In the genomic region with DNA sequence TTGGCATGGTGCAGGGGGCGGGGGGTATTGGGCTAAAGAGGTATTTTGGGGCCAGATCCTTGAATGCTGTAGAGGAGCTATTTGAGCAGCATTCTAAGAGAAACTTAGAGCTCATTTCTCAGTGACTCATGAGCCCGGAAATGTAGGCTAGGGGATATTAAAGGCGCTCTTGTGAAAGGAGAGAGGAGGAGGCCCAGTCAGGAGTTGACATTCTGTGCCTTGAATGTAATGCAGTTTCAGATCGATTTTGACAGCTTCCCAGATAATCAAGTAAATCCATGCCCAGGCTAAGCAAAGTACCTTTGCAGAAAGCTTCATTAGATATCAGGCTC, we compare ENCODE assay signal across 1 cellular context.
TF ChIP-seq lines count a peak whose summit lies in the region.

No MANE protein-coding gene starts in this region.

TF ChIP-seq in HepG2, 621 proteins besides CTCF, POLR2A, EP300 and RAD21 (continued from another document):
- peak; percentile 28; the same call in 1 of the 2 replicates for TF ChIP-seq MXD4 (CRISPR knock-in tag; IDR thresholded peaks at IDR 0.05)
- TF ChIP-seq NFIB (CRISPR knock-in tag; IDR thresholded peaks at IDR 0.05; ENCODE audit: borderline replicate concordance), result no peak
- TF ChIP-seq, protein P1, sequence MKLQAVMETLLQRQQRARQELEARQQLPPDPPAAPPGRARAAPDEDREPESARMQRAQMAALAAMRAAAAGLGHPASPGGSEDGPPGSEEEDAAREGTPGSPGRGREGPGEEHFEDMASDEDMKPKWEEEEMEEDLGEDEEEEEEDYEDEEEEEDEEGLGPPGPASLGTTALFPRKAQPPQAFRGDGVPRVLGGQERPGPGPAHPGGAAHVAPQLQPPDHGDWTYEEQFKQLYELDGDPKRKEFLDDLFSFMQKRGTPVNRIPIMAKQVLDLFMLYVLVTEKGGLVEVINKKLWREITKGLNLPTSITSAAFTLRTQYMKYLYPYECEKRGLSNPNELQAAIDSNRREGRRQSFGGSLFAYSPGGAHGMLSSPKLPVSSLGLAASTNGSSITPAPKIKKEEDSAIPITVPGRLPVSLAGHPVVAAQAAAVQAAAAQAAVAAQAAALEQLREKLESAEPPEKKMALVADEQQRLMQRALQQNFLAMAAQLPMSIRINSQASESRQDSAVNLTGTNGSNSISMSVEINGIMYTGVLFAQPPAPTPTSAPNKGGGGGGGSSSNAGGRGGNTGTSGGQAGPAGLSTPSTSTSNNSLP (IDR thresholded peaks at IDR 0.05; ENCODE audit: low read depth, low read length), result 0 out of 2 replicates have a peak, but pooled peaks have one; percentile 33
- no peak for TF ChIP-seq FOXP1 (IDR thresholded peaks at IDR 0.05)
- TF ChIP-seq FOXP1 (CRISPR knock-in tag; IDR thresholded peaks at IDR 0.05), result 0 out of 2 replicates have a peak, but pooled peaks have one; percentile 36
- TF ChIP-seq NAIF1 (CRISPR knock-in tag; IDR thresholded peaks at IDR 0.05; ENCODE audit: borderline replicate concordance), result 0 out of 2 replicates have a peak, but pooled peaks have one; percentile 23
- peak; percentile 15; the same call in 1 of the 2 replicates for TF ChIP-seq CEBPB (IDR thresholded peaks at IDR 0.05; ENCODE audit: borderline replicate concordance, low read depth, low read length)
- TF ChIP-seq ONECUT2 (CRISPR knock-in tag; IDR thresholded peaks at IDR 0.05), result peak; percentile 65
- peak; percentile 78 for TF ChIP-seq SAP130 (CRISPR knock-in tag; IDR thresholded peaks at IDR 0.05; ENCODE audit: low read depth)
- no peak for TF ChIP-seq ZNF768 (CRISPR knock-in tag; IDR thresholded peaks at IDR 0.05)
- TF ChIP-seq BRD4 (CRISPR knock-in tag; IDR thresholded peaks at IDR 0.05), result no peak
- 0 out of 2 replicates have a peak, but pooled peaks have one; percentile 1 for TF ChIP-seq ZNF772 (CRISPR knock-in tag; IDR thresholded peaks at IDR 0.05)
- TF ChIP-seq, protein P2, sequence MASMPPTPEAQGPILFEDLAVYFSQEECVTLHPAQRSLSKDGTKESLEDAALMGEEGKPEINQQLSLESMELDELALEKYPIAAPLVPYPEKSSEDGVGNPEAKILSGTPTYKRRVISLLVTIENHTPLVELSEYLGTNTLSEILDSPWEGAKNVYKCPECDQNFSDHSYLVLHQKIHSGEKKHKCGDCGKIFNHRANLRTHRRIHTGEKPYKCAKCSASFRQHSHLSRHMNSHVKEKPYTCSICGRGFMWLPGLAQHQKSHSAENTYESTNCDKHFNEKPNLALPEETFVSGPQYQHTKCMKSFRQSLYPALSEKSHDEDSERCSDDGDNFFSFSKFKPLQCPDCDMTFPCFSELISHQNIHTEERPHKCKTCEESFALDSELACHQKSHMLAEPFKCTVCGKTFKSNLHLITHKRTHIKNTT (CRISPR knock-in tag; IDR thresholded peaks at IDR 0.05), result no peak
- TF ChIP-seq PAX8 (CRISPR knock-in tag; IDR thresholded peaks at IDR 0.05; ENCODE audit: borderline replicate concordance), result no peak
- TF ChIP-seq FOSL2 (CRISPR knock-in tag; IDR thresholded peaks at IDR 0.05), result peak; percentile 70
- TF ChIP-seq BCL6 (CRISPR knock-in tag; IDR thresholded peaks at IDR 0.05), result 0 out of 2 replicates have a peak, but pooled peaks have one; percentile 5
- TF ChIP-seq ZNF335 (CRISPR knock-in tag; IDR thresholded peaks at IDR 0.05), result no peak
- peak; percentile 47 for TF ChIP-seq ARID5B (CRISPR knock-in tag; IDR thresholded peaks at IDR 0.05)
- TF ChIP-seq ETV5 (CRISPR knock-in tag; IDR thresholded peaks at IDR 0.05; ENCODE audit: borderline replicate concordance), result peak; percentile 43; the same call in 1 of the 2 replicates
- no peak for TF ChIP-seq IRF1 (CRISPR knock-in tag; IDR thresholded peaks at IDR 0.05; ENCODE audit: low read depth)
- no peak for TF ChIP-seq NFRKB (IDR thresholded peaks at IDR 0.05)
- TF ChIP-seq HIVEP1 (CRISPR knock-in tag; IDR thresholded peaks at IDR 0.05), result no peak
- no peak for TF ChIP-seq ZNF777 (CRISPR knock-in tag; IDR thresholded peaks at IDR 0.05)
- peak; percentile 50; the same call in 1 of the 2 replicates for TF ChIP-seq GATAD2A (CRISPR knock-in tag; IDR thresholded peaks at IDR 0.05)
- peak; percentile 7; the same call in 1 of the 2 replicates for TF ChIP-seq KAT2B (IDR thresholded peaks at IDR 0.05; ENCODE audit: borderline replicate concordance, low read depth, low read length)
- TF ChIP-seq SMC3 (IDR thresholded peaks at IDR 0.05; ENCODE audit: low read length), result 0 out of 2 replicates have a peak, but pooled peaks have one; percentile 1
- TF ChIP-seq, protein P3, sequence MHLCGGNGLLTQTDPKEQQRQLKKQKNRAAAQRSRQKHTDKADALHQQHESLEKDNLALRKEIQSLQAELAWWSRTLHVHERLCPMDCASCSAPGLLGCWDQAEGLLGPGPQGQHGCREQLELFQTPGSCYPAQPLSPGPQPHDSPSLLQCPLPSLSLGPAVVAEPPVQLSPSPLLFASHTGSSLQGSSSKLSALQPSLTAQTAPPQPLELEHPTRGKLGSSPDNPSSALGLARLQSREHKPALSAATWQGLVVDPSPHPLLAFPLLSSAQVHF (CRISPR knock-in tag; IDR thresholded peaks at IDR 0.05), result no peak
- 0 out of 2 replicates have a peak, but pooled peaks have one; percentile 11 for TF ChIP-seq ATF3 (CRISPR knock-in tag; IDR thresholded peaks at IDR 0.05)
- TF ChIP-seq FOXA1 (IDR thresholded peaks at IDR 0.05), result no peak
- TF ChIP-seq FOXA1 (CRISPR knock-in tag; IDR thresholded peaks at IDR 0.05), result 0 out of 2 replicates have a peak, but pooled peaks have one; percentile 34
- TF ChIP-seq SIN3A (IDR thresholded peaks at IDR 0.05; ENCODE audit: borderline replicate concordance, low read depth, low read length), result peak; percentile 29; the same call in 1 of the 2 replicates
- no peak for TF ChIP-seq PCBP2 (optimal IDR thresholded peaks at IDR 0.05; ENCODE audit: low read depth, low read length, poor library complexity, severe bottlenecking)
- 0 out of 2 replicates have a peak, but pooled peaks have one; percentile 17 for TF ChIP-seq TGIF2 (CRISPR knock-in tag; IDR thresholded peaks at IDR 0.05)
- TF ChIP-seq, protein P4, sequence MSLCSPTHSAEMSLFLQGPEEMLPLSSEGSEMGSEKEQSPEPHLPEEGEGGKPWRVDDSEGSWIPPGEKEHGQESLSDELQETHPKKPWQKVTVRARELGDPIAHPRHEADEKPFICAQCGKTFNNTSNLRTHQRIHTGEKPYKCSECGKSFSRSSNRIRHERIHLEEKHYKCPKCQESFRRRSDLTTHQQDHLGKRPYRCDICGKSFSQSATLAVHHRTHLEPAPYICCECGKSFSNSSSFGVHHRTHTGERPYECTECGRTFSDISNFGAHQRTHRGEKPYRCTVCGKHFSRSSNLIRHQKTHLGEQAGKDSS (CRISPR knock-in tag; IDR thresholded peaks at IDR 0.05; ENCODE audit: borderline replicate concordance, low read depth), result no peak
- TF ChIP-seq IRF2 (CRISPR knock-in tag; IDR thresholded peaks at IDR 0.05), result no peak
- TF ChIP-seq, protein P5, sequence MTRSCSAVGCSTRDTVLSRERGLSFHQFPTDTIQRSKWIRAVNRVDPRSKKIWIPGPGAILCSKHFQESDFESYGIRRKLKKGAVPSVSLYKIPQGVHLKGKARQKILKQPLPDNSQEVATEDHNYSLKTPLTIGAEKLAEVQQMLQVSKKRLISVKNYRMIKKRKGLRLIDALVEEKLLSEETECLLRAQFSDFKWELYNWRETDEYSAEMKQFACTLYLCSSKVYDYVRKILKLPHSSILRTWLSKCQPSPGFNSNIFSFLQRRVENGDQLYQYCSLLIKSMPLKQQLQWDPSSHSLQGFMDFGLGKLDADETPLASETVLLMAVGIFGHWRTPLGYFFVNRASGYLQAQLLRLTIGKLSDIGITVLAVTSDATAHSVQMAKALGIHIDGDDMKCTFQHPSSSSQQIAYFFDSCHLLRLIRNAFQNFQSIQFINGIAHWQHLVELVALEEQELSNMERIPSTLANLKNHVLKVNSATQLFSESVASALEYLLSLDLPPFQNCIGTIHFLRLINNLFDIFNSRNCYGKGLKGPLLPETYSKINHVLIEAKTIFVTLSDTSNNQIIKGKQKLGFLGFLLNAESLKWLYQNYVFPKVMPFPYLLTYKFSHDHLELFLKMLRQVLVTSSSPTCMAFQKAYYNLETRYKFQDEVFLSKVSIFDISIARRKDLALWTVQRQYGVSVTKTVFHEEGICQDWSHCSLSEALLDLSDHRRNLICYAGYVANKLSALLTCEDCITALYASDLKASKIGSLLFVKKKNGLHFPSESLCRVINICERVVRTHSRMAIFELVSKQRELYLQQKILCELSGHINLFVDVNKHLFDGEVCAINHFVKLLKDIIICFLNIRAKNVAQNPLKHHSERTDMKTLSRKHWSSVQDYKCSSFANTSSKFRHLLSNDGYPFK (CRISPR knock-in tag; IDR thresholded peaks at IDR 0.05; ENCODE audit: borderline replicate concordance), result no peak
- TF ChIP-seq ZSCAN25 (CRISPR knock-in tag; IDR thresholded peaks at IDR 0.05), result no peak
- 0 out of 2 replicates have a peak, but pooled peaks have one; percentile 1 for TF ChIP-seq HDAC1 (CRISPR knock-in tag; IDR thresholded peaks at IDR 0.05)
- TF ChIP-seq HOMEZ (CRISPR knock-in tag; IDR thresholded peaks at IDR 0.05; ENCODE audit: low read depth), result peak; percentile 35; the same call in 1 of the 2 replicates
- no peak for TF ChIP-seq KLF6 (CRISPR knock-in tag; IDR thresholded peaks at IDR 0.05)
- TF ChIP-seq ZNF572 (CRISPR knock-in tag; IDR thresholded peaks at IDR 0.05), result no peak
- TF ChIP-seq, protein P6, sequence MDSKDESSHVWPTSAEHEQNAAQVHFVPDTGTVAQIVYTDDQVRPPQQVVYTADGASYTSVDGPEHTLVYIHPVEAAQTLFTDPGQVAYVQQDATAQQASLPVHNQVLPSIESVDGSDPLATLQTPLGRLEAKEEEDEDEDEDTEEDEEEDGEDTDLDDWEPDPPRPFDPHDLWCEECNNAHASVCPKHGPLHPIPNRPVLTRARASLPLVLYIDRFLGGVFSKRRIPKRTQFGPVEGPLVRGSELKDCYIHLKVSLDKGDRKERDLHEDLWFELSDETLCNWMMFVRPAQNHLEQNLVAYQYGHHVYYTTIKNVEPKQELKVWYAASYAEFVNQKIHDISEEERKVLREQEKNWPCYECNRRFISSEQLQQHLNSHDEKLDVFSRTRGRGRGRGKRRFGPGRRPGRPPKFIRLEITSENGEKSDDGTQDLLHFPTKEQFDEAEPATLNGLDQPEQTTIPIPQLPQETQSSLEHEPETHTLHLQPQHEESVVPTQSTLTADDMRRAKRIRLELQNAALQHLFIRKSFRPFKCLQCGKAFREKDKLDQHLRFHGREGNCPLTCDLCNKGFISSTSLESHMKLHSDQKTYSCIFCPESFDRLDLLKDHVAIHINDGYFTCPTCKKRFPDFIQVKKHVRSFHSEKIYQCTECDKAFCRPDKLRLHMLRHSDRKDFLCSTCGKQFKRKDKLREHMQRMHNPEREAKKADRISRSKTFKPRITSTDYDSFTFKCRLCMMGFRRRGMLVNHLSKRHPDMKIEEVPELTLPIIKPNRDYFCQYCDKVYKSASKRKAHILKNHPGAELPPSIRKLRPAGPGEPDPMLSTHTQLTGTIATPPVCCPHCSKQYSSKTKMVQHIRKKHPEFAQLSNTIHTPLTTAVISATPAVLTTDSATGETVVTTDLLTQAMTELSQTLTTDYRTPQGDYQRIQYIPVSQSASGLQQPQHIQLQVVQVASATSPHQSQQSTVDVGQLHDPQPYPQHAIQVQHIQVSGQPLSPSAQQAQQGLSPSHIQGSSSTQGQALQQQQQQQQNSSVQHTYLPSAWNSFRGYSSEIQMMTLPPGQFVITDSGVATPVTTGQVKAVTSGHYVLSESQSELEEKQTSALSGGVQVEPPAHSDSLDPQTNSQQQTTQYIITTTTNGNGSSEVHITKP (CRISPR knock-in tag; IDR thresholded peaks at IDR 0.05; ENCODE audit: low read depth), result no peak
